In the genomic region with DNA sequence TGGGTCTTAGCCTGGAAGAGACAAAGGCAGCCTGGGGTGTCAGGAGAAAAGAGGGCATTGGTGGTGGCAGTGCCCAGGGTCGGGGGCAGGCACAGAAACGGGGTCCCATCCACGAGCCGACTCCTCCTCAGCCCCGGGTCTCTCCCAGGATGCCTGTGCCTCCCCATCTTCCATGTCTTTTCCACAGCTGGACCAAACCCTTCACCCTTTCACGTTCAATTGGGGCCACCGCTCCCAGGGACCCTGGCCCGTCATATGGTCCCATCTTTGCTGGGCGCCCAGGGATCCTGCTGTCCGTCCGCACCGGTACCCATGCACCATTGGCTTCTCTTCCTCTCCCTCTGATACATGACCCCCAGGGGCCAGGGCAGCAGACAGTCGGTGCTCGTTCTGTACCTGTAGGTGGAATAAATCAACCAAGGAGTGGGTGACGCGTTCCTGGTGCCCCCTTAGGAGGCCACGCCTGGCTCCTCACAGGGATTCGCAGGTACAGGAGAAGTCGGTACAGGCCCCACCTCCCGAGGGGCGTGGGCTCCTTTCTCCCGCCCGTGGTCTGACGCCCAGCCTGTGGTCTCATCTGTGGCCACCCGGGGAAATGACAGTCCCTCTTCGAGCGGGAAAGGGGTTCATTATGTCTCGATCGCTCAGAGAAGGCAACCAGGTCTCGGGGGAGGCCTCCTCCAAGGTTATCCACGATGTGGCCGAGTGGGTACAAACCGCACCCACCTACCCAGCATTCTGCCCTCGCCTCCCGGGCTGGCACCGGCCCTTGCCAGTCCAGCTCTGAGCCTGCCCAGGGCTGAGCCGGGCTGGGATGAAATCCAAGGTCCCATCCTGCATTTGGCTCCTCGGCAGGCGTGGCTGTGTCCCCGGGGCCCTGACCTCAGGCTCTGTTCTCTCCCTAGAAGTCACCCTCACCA, we compare ENCODE assay signal across 26 cellular contexts.
"Had no signal": no experiment of that assay in that cellular context is flagged by ENCODE, and none has a peak within 500 bp of the region (broad histone marks: within the 10 kb centered on the region; RNA-seq: fewer than 3 reads in every experiment).

No MANE protein-coding gene starts in this region.

- H3K9me3 ChIP-seq: transverse colon, upper lobe of right lung, uterus had no signal

- H3K4me1 ChIP-seq: esophagus squamous epithelium, neural progenitor cell, suprapubic skin, transverse colon, upper lobe of right lung, uterus had no signal

- H3K36me3 ChIP-seq: esophagus squamous epithelium, neural progenitor cell, ovary, suprapubic skin, transverse colon, upper lobe of right lung, uterus had no signal

- H3K4me3 ChIP-seq: esophagus squamous epithelium, neural progenitor cell, ovary, smooth muscle cell, suprapubic skin, transverse colon, upper lobe of right lung, uterus had no signal

- H3K27ac ChIP-seq: esophagus squamous epithelium, neural progenitor cell, ovary, suprapubic skin, transverse colon, upper lobe of right lung, uterus had no signal

- DNase-seq: cerebellar nuclear complex; effector memory CD4-positive, alpha-beta T cell; erythroblast; esophagus squamous epithelium; foreskin melanocyte; glutamatergic neuron; hypothalamus; immature natural killer cell; islet precursor cell; left ventricle myocardium superior; mesenchymal stem cell; midbrain; naive thymus-derived CD4-positive, alpha-beta T cell; ovary; stimulated activated CD4-positive, alpha-beta T cell treated with anti-CD3 and anti-CD28 coated beads, Interleukin-12 subunit alpha, Interleukin-12 subunit beta, amount 100 ng/mL, for 4 hours; stimulated activated CD4-positive, alpha-beta T cell treated with anti-CD3 and anti-CD28 coated beads, Interleukin-1b, Interleukin-23, amount 100 ng/mL, for 48 hours; stimulated activated CD4-positive, alpha-beta T cell treated with anti-CD3 and anti-CD28 coated beads, Interleukin-4, amount 100 ng/mL, for 1 hour; stimulated activated CD8-positive, alpha-beta memory T cell treated with anti-CD3 and anti-CD28 coated beads, Interleukin-4, amount 100 ng/mL, for 48 hours; stimulated activated naive CD4-positive, alpha-beta T cell; stimulated activated naive CD8-positive, alpha-beta T cell treated with anti-CD3 and anti-CD28 coated beads, Interleukin-15, amount 100 ng/mL, for 72 hours; transverse colon; upper lobe of right lung; uterus had no signal

- H3K27me3 ChIP-seq: neural progenitor cell, ovary, transverse colon, upper lobe of right lung, uterus had no signal
